ENCODE assay signal across 21 cellular contexts in genomic region chr2:238422940-238423339, GRCh38.
"Had no signal": no experiment of that assay in that cellular context is flagged by ENCODE, and none has a peak within 500 bp of the region (broad histone marks: within the 10 kb centered on the region; RNA-seq: fewer than 3 reads in every experiment).

No MANE protein-coding gene starts in this region.

- H3K9me3 ChIP-seq: colonic mucosa, esophagus squamous epithelium, left ventricle myocardium inferior, lower lobe of right lung, ovary, testis, tibial nerve, upper lobe of right lung, vagina had no signal

- H3K4me3 Mint-ChIP-seq: memory B cell; naive thymus-derived CD4-positive, alpha-beta T cell; stimulated activated memory B cell treated with anti-CD40 and anti-IgM and Interleukin-4, amounts not matched to agents 10 μg/mL and 1 μg/mL and 100 μg/mL, for 72 hours; stimulated activated naive CD8-positive, alpha-beta T cell treated with anti-CD3 and anti-CD28 coated beads, Interleukin-15, Interleukin-2, amounts not matched to agents 100 ng/mL and 50 ng/mL, for 24 hours had no signal

- H3K27ac ChIP-seq: colonic mucosa, esophagus squamous epithelium, foreskin keratinocyte, hepatocyte, left ventricle myocardium inferior, lower lobe of right lung, ovary, testis, tibial nerve, upper lobe of right lung, vagina had no signal

- FAIRE-seq: kidney had no signal

- DNase-seq: dermis blood vessel endothelial cell; esophagus squamous epithelium; left cardiac atrium; left ventricle myocardium inferior; lower lobe of right lung; naive thymus-derived CD4-positive, alpha-beta T cell; ovary; right cardiac atrium; stimulated activated CD4-positive, alpha-beta T cell treated with anti-CD3 and anti-CD28 coated beads, Interleukin-2, amount 100 ng/mL, for 48 hours; testis; upper lobe of right lung had no signal

- H3K4me2 ChIP-seq: hepatocyte, smooth muscle cell had no signal

- H3K27ac Mint-ChIP-seq: memory B cell; stimulated activated memory B cell treated with anti-CD40 and anti-IgM and Interleukin-4, amounts not matched to agents 10 μg/mL and 1 μg/mL and 100 μg/mL, for 72 hours; stimulated activated naive CD8-positive, alpha-beta T cell treated with anti-CD3 and anti-CD28 coated beads, Interleukin-15, Interleukin-2, amounts not matched to agents 100 ng/mL and 50 ng/mL, for 24 hours had no signal

- H3K27me3 ChIP-seq: colonic mucosa, esophagus squamous epithelium, foreskin keratinocyte, hepatocyte, ovary, testis, tibial nerve, upper lobe of right lung, vagina had no signal

- ATAC-seq: left cardiac atrium; lower lobe of right lung; naive thymus-derived CD4-positive, alpha-beta T cell; right cardiac atrium; stimulated activated memory B cell treated with anti-CD40 and anti-IgM and Interleukin-4, amounts not matched to agents 10 μg/mL and 1 μg/mL and 100 μg/mL, for 72 hours; upper lobe of right lung had no signal

- H3K4me1 ChIP-seq: colonic mucosa, foreskin keratinocyte had no signal

- H3K9me3 Mint-ChIP-seq: memory B cell; naive thymus-derived CD4-positive, alpha-beta T cell; stimulated activated memory B cell treated with anti-CD40 and anti-IgM and Interleukin-4, amounts not matched to agents 10 μg/mL and 1 μg/mL and 100 μg/mL, for 72 hours; stimulated activated naive CD8-positive, alpha-beta T cell treated with anti-CD3 and anti-CD28 coated beads, Interleukin-15, Interleukin-2, amounts not matched to agents 100 ng/mL and 50 ng/mL, for 24 hours had no signal

- H2AFZ ChIP-seq: hepatocyte had no signal

- H3K27me3 Mint-ChIP-seq: memory B cell; stimulated activated naive CD8-positive, alpha-beta T cell treated with anti-CD3 and anti-CD28 coated beads, Interleukin-15, Interleukin-2, amounts not matched to agents 100 ng/mL and 50 ng/mL, for 24 hours had no signal

- H3K4me3 ChIP-seq: colonic mucosa, esophagus squamous epithelium, hepatocyte, left ventricle myocardium inferior, lower lobe of right lung, ovary, smooth muscle cell, testis, tibial nerve, upper lobe of right lung, vagina had no signal

- H3K36me3 ChIP-seq: colonic mucosa, esophagus squamous epithelium, left ventricle myocardium inferior, lower lobe of right lung, ovary, tibial nerve, upper lobe of right lung, vagina had no signal
